ENCODE assay signal across 20 cellular contexts in the genomic region with DNA sequence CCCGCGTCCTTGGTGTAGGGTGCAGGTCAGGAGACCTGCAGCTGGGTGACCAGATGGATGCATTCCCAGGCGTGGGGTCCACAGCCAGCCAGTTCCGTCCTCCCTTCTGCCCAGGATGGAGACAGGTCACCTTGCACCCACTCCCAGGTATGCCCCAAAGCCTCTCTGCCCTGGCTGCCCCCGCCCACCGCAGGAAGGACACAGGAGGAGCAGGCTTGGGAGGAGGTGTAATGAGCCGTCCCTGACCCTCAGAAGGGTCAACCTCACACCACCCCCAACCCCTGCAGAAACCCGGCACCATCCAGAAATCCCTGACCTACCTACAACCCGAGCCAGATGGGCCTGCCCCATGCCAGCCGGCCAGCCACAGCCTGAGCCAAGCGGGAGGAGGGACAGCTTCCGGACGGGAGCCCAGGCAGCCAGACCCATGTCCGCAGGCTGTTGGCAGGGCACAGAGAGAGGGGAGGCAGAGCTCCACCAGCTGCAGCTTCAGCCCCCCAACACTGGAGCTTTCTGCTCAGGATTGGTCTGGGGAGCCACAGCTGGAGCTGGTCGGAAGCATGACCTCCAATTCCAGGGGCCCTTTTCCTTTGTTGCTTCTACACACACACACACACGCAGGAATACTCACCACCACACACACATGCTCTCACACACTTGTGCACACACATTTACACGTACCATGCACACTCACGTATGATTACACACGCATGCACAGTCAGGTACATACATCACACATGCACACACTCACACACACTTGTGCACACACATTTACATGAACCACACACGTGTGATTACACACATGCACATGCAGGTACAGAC. TPM values are rescaled to one million over a fixed set of nuclear protein-coding genes. Genes with fewer than 3 reads are reported as not detected.
A peak's percentile ranks its signal among the peaks of the same experiment; 100 is the strongest.
DNase-seq lines count a peak whose midpoint lies in the region; ATAC-seq and TF ChIP-seq lines count a peak whose summit lies in the region.
"Had no signal": no experiment of that assay in that cellular context is flagged by ENCODE, and none has a peak within 500 bp of the region (broad histone marks: within the 10 kb centered on the region; RNA-seq: fewer than 3 reads in every experiment).

No MANE protein-coding gene starts in this region.

- H4K8ac ChIP-seq in trophoblast cell (ENCODE audit: low read depth, low read length): no peak overlapping the region

- peaks cover 28% of the 10 kb centered on the region for H3K4me1 ChIP-seq in adipocyte (ENCODE audit: control insufficient read depth, insufficient read depth, low read length)
- H3K4me1 ChIP-seq in trophoblast cell (ENCODE audit: control insufficient read depth in 1 of 2, insufficient read depth in 2 of 2, low read length in 2 of 2): no peaks in the 10 kb centered on the region

- H4K91ac ChIP-seq in trophoblast cell (ENCODE audit: low read depth, low read length): no peak overlapping the region

- H3K27ac ChIP-seq in trophoblast cell (ENCODE audit: low read depth, low read length): no peak overlapping the region
- H3K27ac ChIP-seq: C4-2B, uterus had no signal

- no peaks in the 10 kb centered on the region for H3K79me2 ChIP-seq in trophoblast cell (ENCODE audit: control insufficient read depth, insufficient read depth, low read length, poor library complexity)

- no peak overlapping the region for H2AFZ ChIP-seq in trophoblast cell (ENCODE audit: insufficient read depth, low read length, poor library complexity)

- peaks cover 27 to 49% (median 45%) of the 10 kb centered on the region in 3 donors for H3K27me3 Mint-ChIP-seq in CD14-positive monocyte (ENCODE audit: low read depth in 3 of 3)

- H3K23ac ChIP-seq in trophoblast cell (ENCODE audit: low read length): peak overlapping the region; percentile 91

- H3K36me3 Mint-ChIP-seq in CD14-positive monocyte: peaks cover 7 to 14% of the 10 kb centered on the region in 2 donors

- H3K4me1 Mint-ChIP-seq in CD14-positive monocyte: peaks cover 26% of the 10 kb centered on the region

- WGBS in trophoblast cell (ENCODE audit: extremely low coverage, insufficient coverage, insufficient read length): no CpG with 5 or more reads among the region's 20 CpGs

- H2BK12ac ChIP-seq in trophoblast cell (ENCODE audit: low read length): no peak overlapping the region

- TF ChIP-seq CTCF in CD14-positive monocyte (IDR thresholded peaks at IDR 0.05): no peak

- no peak overlapping the region for H3K4ac ChIP-seq in trophoblast cell (ENCODE audit: low read depth, low read length)

- intact Hi-C loops in CD14-positive monocyte (cut with micrococcal nuclease) (loop anchor here in 1 of 2 donors (5.0 kb wide), 2 partner anchors 42 to 87 kb away; a partner anchor contains a TSS), head of caudate nucleus (cut with DNase I) (no loop called here)

- H3K4me2 ChIP-seq in trophoblast cell (ENCODE audit: low read length): no peak overlapping the region

- DNase-seq in CD14-positive monocyte (ENCODE audit: low spot score) (peak; percentile 56), adipocyte (ENCODE audit: low read depth) (no peak), head of caudate nucleus (peak in 23 of 42 donors; percentile 33 to 82 (median 58)), trophoblast cell (no peak), NCI-H2171 (lab: John Stamatoyannopoulos, UW) (no peak)
- no peak for DNase-seq in activated CD4-positive, CD25-positive, alpha-beta regulatory T cell treated with anti-CD3 and anti-CD28 coated beads, Interleukin-2, amount 50 U/mL, for 72 hours
- no peak for DNase-seq in effector CD8-positive, alpha-beta T cell (lab: John Stamatoyannopoulos, UW)
- DNase-seq: activated CD4-positive, alpha-beta T cell treated with anti-CD3 and anti-CD28 coated beads, Interleukin-2, amount 50 U/mL, for 1 hour; activated T-cell treated with anti-CD3 and anti-CD28 coated beads, Interleukin-2, amount 50 U/mL, for 4 hours; KG1; mammary epithelial cell; NCI-H1092; NCI-H774; uterus had no signal

- no peaks in the 10 kb centered on the region for H3K79me1 ChIP-seq in trophoblast cell (ENCODE audit: low read length)

- H3K9me3 Mint-ChIP-seq in CD14-positive monocyte: peaks cover 0 to 9% (median 3%) of the 10 kb centered on the region in 7 donors
- H3K9me3 Mint-ChIP-seq: activated T-cell treated with anti-CD3 and anti-CD28 coated beads, Interleukin-2, amount 50 U/mL, for 4 hours; central memory CD8-positive, alpha-beta T cell had no signal

- no peak overlapping the region for H2BK120ac ChIP-seq in trophoblast cell (ENCODE audit: insufficient read depth, low read length, poor library complexity)

- no peaks in the 10 kb centered on the region for H3K9me3 ChIP-seq in adipocyte (ENCODE audit: control insufficient read depth, low read length)
- peaks cover 24% of the 10 kb centered on the region for H3K9me3 ChIP-seq in trophoblast cell (ENCODE audit: insufficient read depth, low read depth, low read length)
- H3K9me3 ChIP-seq: uterus had no signal

- H3K9ac ChIP-seq in adipocyte (ENCODE audit: low read length) (peak overlapping the region; percentile 15), trophoblast cell (ENCODE audit: low read length) (no peak overlapping the region)

- no peaks in the 10 kb centered on the region for H3K27me3 ChIP-seq in adipocyte (replicated peaks; ENCODE audit: control insufficient read depth, insufficient read depth, low read length)
- H3K27me3 ChIP-seq in trophoblast cell (ENCODE audit: insufficient read depth, low read length): peaks cover 21% of the 10 kb centered on the region

- peak overlapping the region in 1 of 7 donors; percentile 70 for H3K27ac Mint-ChIP-seq in CD14-positive monocyte
- H3K27ac Mint-ChIP-seq: stimulated activated naive CD8-positive, alpha-beta T cell treated with anti-CD3 and anti-CD28 coated beads, Interleukin-15, Interleukin-2, amounts not matched to agents 100 ng/mL and 50 ng/mL, for 24 hours had no signal

- no peak overlapping the region for H2AK5ac ChIP-seq in trophoblast cell (ENCODE audit: low read length)

- H3K4me3 ChIP-seq in adipocyte (ENCODE audit: low read length) (no peak overlapping the region), trophoblast cell (ENCODE audit: low read depth, low read length) (peak overlapping the region; percentile 49)
- H3K4me3 ChIP-seq: uterus had no signal

- no peak overlapping the region for H2BK5ac ChIP-seq in trophoblast cell (ENCODE audit: low read depth, low read length, poor library complexity)

- H3K4me3 Mint-ChIP-seq in CD14-positive monocyte: peak overlapping the region in 1 of 2 donors; percentile 18
- H3K4me3 Mint-ChIP-seq: activated T-cell treated with anti-CD3 and anti-CD28 coated beads, Interleukin-2, amount 50 U/mL, for 4 hours; central memory CD8-positive, alpha-beta T cell; stimulated activated naive CD8-positive, alpha-beta T cell treated with anti-CD3 and anti-CD28 coated beads, Interleukin-15, Interleukin-2, amounts not matched to agents 100 ng/mL and 50 ng/mL, for 24 hours had no signal

- H4K12ac ChIP-seq in trophoblast cell (ENCODE audit: low read depth, low read length): no peak overlapping the region

- no peak overlapping the region for H3K14ac ChIP-seq in trophoblast cell (ENCODE audit: low read length)

- H3K18ac ChIP-seq in trophoblast cell (ENCODE audit: low read length): no peak overlapping the region

- H3K36me3 ChIP-seq in adipocyte (ENCODE audit: control insufficient read depth, insufficient read depth, low read length, severe bottlenecking) (no peaks in the 10 kb centered on the region), trophoblast cell (ENCODE audit: control insufficient read depth in 1 of 2, insufficient read depth in 2 of 2, low read length in 2 of 2) (peaks cover 0 to 1% of the 10 kb centered on the region in 2 experiments)
- H3K36me3 ChIP-seq: uterus had no signal

- ATAC-seq in GM18502 (IDR thresholded peaks at IDR 0.05; ENCODE audit: poor library complexity, unreplicated experiment): no peak
- ATAC-seq: activated T-cell treated with anti-CD3 and anti-CD28 coated beads, Interleukin-2, amount 50 U/mL, for 4 hours; naive thymus-derived CD4-positive, alpha-beta T cell had no signal

RNA-seq across cellular contexts. Expression of a gene that starts 5.3 kb away (rescaled TPM):
- polyA plus RNA-seq in CD14-positive monocyte: not detected
- 1.0 and 1.3 TPM in 2 replicates for polyA plus RNA-seq in trophoblast cell (2013)
- polyA plus RNA-seq: naive thymus-derived CD4-positive, alpha-beta T cell had no signal

RNA-seq across cellular contexts. Expression of a gene that starts 18.6 kb away (rescaled TPM):
- 1,000 to 10,000 TPM in 1 of 2 donors, 100 to 1,000 TPM in 1; 855 to 1,372 TPM for polyA plus RNA-seq in CD14-positive monocyte
- 141 and 149 TPM in 2 replicates for polyA plus RNA-seq in trophoblast cell (2013)

RNA-seq across cellular contexts. Expression of a gene that starts 48.1 kb away (rescaled TPM):
- polyA plus RNA-seq in CD14-positive monocyte: not detected
- not detected in 2 replicates for polyA plus RNA-seq in trophoblast cell (2013)
- polyA plus RNA-seq: endothelial cell of umbilical vein; mammary epithelial cell; naive thymus-derived CD4-positive, alpha-beta T cell had no signal

Comparison
In these comparisons a context has a peak if more than half of its experiments do, and no peak if none do; other contexts are left out.
1. DNase-seq: peak in CD14-positive monocyte (single experiment) and head of caudate nucleus (23 of 42); none in adipocyte (single experiment), trophoblast cell (0 of 2), NCI-H2171 (single experiment), activated CD4-positive, CD25-positive, alpha-beta regulatory T cell treated with anti-CD3 and anti-CD28 coated beads, Interleukin-2, amount 50 U/mL, for 72 hours (single experiment) and effector CD8-positive, alpha-beta T cell (single experiment).